Comparison of ENCODE assay signal across 8 cellular contexts in genomic region chr12:31324116-31324844, GRCh38. TPM values are rescaled to one million over a fixed set of nuclear protein-coding genes. Genes with fewer than 3 reads are reported as not detected.
DNase-seq lines count a peak whose midpoint lies in the region; ATAC-seq and TF ChIP-seq lines count a peak whose summit lies in the region.

No MANE protein-coding gene starts in this region.

- H4K20me1 ChIP-seq in BLaER1 treated with 17β-estradiol and CSF1 and Interleukin-3, amounts not matched to agents 10 nM and 100 nM = peaks cover 28 to 56% (median 48%) of the 10 kb centered on the region in 11 experiments; a peak in 21 of 22 replicates

- peak overlapping the region; percentile 83 for H3K23ac ChIP-seq in neuronal stem cell (ENCODE audit: low read depth, low read length, poor library complexity)

- H3K4ac ChIP-seq in neuronal stem cell (ENCODE audit: low read length) = peak overlapping the region; percentile 80

- H3K36me3 ChIP-seq in BLaER1 treated with 17β-estradiol and CSF1 and Interleukin-3, amounts not matched to agents 10 nM and 100 nM = no peaks in the 10 kb centered on the region
- no peaks in the 10 kb centered on the region for H3K36me3 ChIP-seq in neuronal stem cell (replicated peaks in 1 of 2; ENCODE audit: control insufficient read depth in 2 of 2, insufficient read depth in 2 of 2, low read length in 2 of 2)

- no peaks in the 10 kb centered on the region for H3K27me3 ChIP-seq in BLaER1 treated with 17β-estradiol and CSF1 and Interleukin-3, amounts not matched to agents 10 nM and 100 nM
- H3K27me3 ChIP-seq in neuronal stem cell (ENCODE audit: control insufficient read depth in 3 of 3, insufficient read depth in 3 of 3, low read depth in 1 of 3, low read length in 3 of 3) = no peaks in the 10 kb centered on the region

- no peak for TF ChIP-seq CTCF in foreskin fibroblast (IDR thresholded peaks at IDR 0.05; ENCODE audit: low read depth, low read length)

- peak overlapping the region; percentile 80 to 98 (median 90) for H3K4me2 ChIP-seq in BLaER1 treated with 17β-estradiol and CSF1 and Interleukin-3, amounts not matched to agents 10 nM and 100 nM
- H3K4me2 ChIP-seq in neuronal stem cell (ENCODE audit: insufficient read depth, low read length, poor library complexity, severe bottlenecking) = peak overlapping the region; percentile 67

- no peaks in the 10 kb centered on the region for H3K79me1 ChIP-seq in neuronal stem cell (ENCODE audit: low read depth, low read length)

- peak overlapping the region; percentile 95 for H3K14ac ChIP-seq in neuronal stem cell (ENCODE audit: low read length)

- peak overlapping the region; percentile 66 for H2BK12ac ChIP-seq in neuronal stem cell (ENCODE audit: low read length)

- peak overlapping the region; percentile 76 for H2AK5ac ChIP-seq in neuronal stem cell (ENCODE audit: low read depth, low read length)

- ATAC-seq in GM19035 (IDR thresholded peaks at IDR 0.05; ENCODE audit: unreplicated experiment) = peak; percentile 35
- peak; percentile 29 for ATAC-seq in HG03565 (IDR thresholded peaks at IDR 0.05; ENCODE audit: unreplicated experiment)

- peak overlapping the region; percentile 95 to 100 (median 98) for H3K9ac ChIP-seq in BLaER1 treated with 17β-estradiol and CSF1 and Interleukin-3, amounts not matched to agents 10 nM and 100 nM
- peak overlapping the region; percentile 94 for H3K9ac ChIP-seq in neuronal stem cell (ENCODE audit: low read depth, low read length, poor library complexity)

- WGBS in neuronal stem cell (ENCODE audit: extremely low coverage in 2 of 2, insufficient read length in 2 of 2, insufficient replicate concordance in 1 of 2), 2 donors = no CpG with 5 or more reads among the region's 81 CpGs

- peak overlapping the region; percentile 68 for H2BK15ac ChIP-seq in neuronal stem cell (ENCODE audit: low read length)

- DNase-seq in RPMI7951 (ENCODE audit: low read depth) (peak; percentile 68), foreskin fibroblast (peak; percentile 57 to 86), neuronal stem cell (ENCODE audit: low spot score) (peak; percentile 50), substantia nigra (lab: John Stamatoyannopoulos, UW) (peak in 26 of 49 donors; percentile 3 to 71 (median 28))
- peak; percentile 68 for DNase-seq in activated effector memory CD4-positive, alpha-beta T cell treated with Interleukin-2 at 50 U/mL for 16 hours

- no peaks in the 10 kb centered on the region for H3K9me3 ChIP-seq in BLaER1 treated with 17β-estradiol and CSF1 and Interleukin-3, amounts not matched to agents 10 nM and 100 nM (replicated peaks in 1 of 11)
- no peaks in the 10 kb centered on the region for H3K9me3 ChIP-seq in neuronal stem cell (replicated peaks in 1 of 2; ENCODE audit: control insufficient read depth in 2 of 2, insufficient read depth in 1 of 2, low read depth in 1 of 2, low read length in 2 of 2)

- H3K18ac ChIP-seq in neuronal stem cell (ENCODE audit: low read length) = peak overlapping the region; percentile 89

- H3K4me3 ChIP-seq in BLaER1 treated with 17β-estradiol and CSF1 and Interleukin-3, amounts not matched to agents 10 nM and 100 nM = peak overlapping the region; percentile 83 to 96 (median 94)
- H3K4me3 ChIP-seq in foreskin fibroblast (ENCODE audit: low read depth in 1 of 2, low read length in 2 of 2) (peak overlapping the region; percentile 71 to 89), neuronal stem cell (ENCODE audit: low read length in 2 of 2) (peak overlapping the region; percentile 93 to 99)

- peak overlapping the region; percentile 66 for H4K91ac ChIP-seq in neuronal stem cell (ENCODE audit: low read depth, low read length, poor library complexity)

- H3K27ac ChIP-seq in BLaER1 treated with 17β-estradiol and CSF1 and Interleukin-3, amounts not matched to agents 10 nM and 100 nM = peak overlapping the region; percentile 90 to 99 (median 98)
- H3K27ac ChIP-seq in neuronal stem cell (replicated peaks; ENCODE audit: low read length) = peak overlapping the region; percentile 91
- peak overlapping the region; percentile 28 for H3K27ac ChIP-seq in substantia nigra (ENCODE audit: low read depth, low read length, poor library complexity, severe bottlenecking)

- peak overlapping the region; percentile 97 for H2BK5ac ChIP-seq in neuronal stem cell (ENCODE audit: low read length)

- H2AFZ ChIP-seq in neuronal stem cell (ENCODE audit: low read length) = peak overlapping the region; percentile 67

- peak overlapping the region; percentile 45 for H2BK120ac ChIP-seq in neuronal stem cell (ENCODE audit: low read depth, low read length)

- peaks cover 35 to 48% (median 45%) of the 10 kb centered on the region in 10 experiments for H3K4me1 ChIP-seq in BLaER1 treated with 17β-estradiol and CSF1 and Interleukin-3, amounts not matched to agents 10 nM and 100 nM
- H3K4me1 ChIP-seq in neuronal stem cell (ENCODE audit: control insufficient read depth in 2 of 2, insufficient read depth in 1 of 2, low read depth in 1 of 2, low read length in 2 of 2) = peaks cover 11 to 26% of the 10 kb centered on the region in 2 donors

- H4K8ac ChIP-seq in neuronal stem cell (ENCODE audit: low read depth, low read length) = peak overlapping the region; percentile 31

RNA-seq across cellular contexts. Expression of gene SINHCAF, which starts 1.7 kb away (rescaled TPM):
- 31.4 and 32.7 TPM in 2 replicates for total RNA-seq in RPMI7951 (2014; rRNA removed; shearing (Covaris generic))
- 288 TPM for polyA plus RNA-seq in neuronal stem cell (2013, experiment 1 of 2)
- 311 TPM for polyA plus RNA-seq in neuronal stem cell (2013, experiment 2 of 2)

Comparison
In these comparisons a context has a peak if more than half of its experiments do, and no peak if none do; other contexts are left out.
1. Peak in every context shown above with its lines: DNase-seq, ATAC-seq, H3K4me3 ChIP-seq and H3K27ac ChIP-seq.
2. H3K27ac ChIP-seq: peak in every context shown above with its lines; median percentile 98 in BLaER1 treated with 17β-estradiol and CSF1 and Interleukin-3, amounts not matched to agents 10 nM and 100 nM; 91 in neuronal stem cell; 28 in substantia nigra.